11 cellular contexts compared by ENCODE assay signal in genomic region chr18:13641551-13642439, GRCh38.
A peak's percentile ranks its signal among the peaks of the same experiment; 100 is the strongest.
DNase-seq lines count a peak whose midpoint lies in the region; ATAC-seq, FAIRE-seq and TF ChIP-seq lines count a peak whose summit lies in the region.
"Had no signal": no experiment of that assay in that cellular context is flagged by ENCODE, and none has a peak within 500 bp of the region (broad histone marks: within the 10 kb centered on the region; RNA-seq: fewer than 3 reads in every experiment).

No MANE protein-coding gene starts in this region.

- H3K36me3 Mint-ChIP-seq in astrocyte (ENCODE audit: low read depth, unreplicated experiment) (no peaks in the 10 kb centered on the region), chondrocyte (ENCODE audit: low read depth) (peaks cover 11% of the 10 kb centered on the region)
- no peaks in the 10 kb centered on the region for H3K36me3 Mint-ChIP-seq in natural killer cell treated with Interleukin-12 subunit alpha and Interleukin-12 subunit beta and Interleukin-15 and Interleukin-18, amount 100 ng/mL, for 72 hours
- peaks cover 1 to 2% of the 10 kb centered on the region in 2 donors for H3K36me3 Mint-ChIP-seq in activated T-cell treated with anti-CD3 and anti-CD28 coated beads, Interleukin-2, amount 50 U/mL, for 72 hours (ENCODE audit: insufficient read depth in 2 of 2)

- H3K36me3 ChIP-seq in astrocyte (ENCODE audit: insufficient read depth, low read length) (no peaks in the 10 kb centered on the region), thyroid gland (peaks cover 0 to 6% of the 10 kb centered on the region in 2 donors)

- no peaks in the 10 kb centered on the region for H4K20me1 ChIP-seq in astrocyte (ENCODE audit: insufficient read depth, low read length)

- H3K4me3 ChIP-seq in astrocyte (ENCODE audit: insufficient read depth, low read depth, low read length) (peak overlapping the region; percentile 39), thyroid gland (replicated peaks in 1 of 3) (peak overlapping the region in 2 of 3 donors; percentile 13 to 25)
- H3K4me3 ChIP-seq: PC-9 had no signal

- no peak for FAIRE-seq in astrocyte (lab: Jason Lieb, UNC)

- H3K27ac Mint-ChIP-seq in astrocyte (ENCODE audit: unreplicated experiment): no peak overlapping the region
- peak overlapping the region in 1 of 2 donors; percentile 16 for H3K27ac Mint-ChIP-seq in natural killer cell treated with Interleukin-12 subunit alpha and Interleukin-12 subunit beta and Interleukin-15 and Interleukin-18, amount 100 ng/mL, for 72 hours
- H3K27ac Mint-ChIP-seq in activated T-cell treated with anti-CD3 and anti-CD28 coated beads, Interleukin-2, amount 50 U/mL, for 72 hours: no peak overlapping the region
- H3K27ac Mint-ChIP-seq in chondrocyte (ENCODE audit: unreplicated experiment): no peak overlapping the region

- ATAC-seq in Right ventricle myocardium superior (ENCODE audit: poor library complexity) (peak; percentile 67), HG02588 (IDR thresholded peaks at IDR 0.05; ENCODE audit: unreplicated experiment) (no peak)
- ATAC-seq in natural killer cell treated with Interleukin-12 subunit alpha and Interleukin-12 subunit beta and Interleukin-15 and Interleukin-18, amount 100 ng/mL, for 72 hours: peak; percentile 76 to 80
- no peak for ATAC-seq in activated T-cell treated with anti-CD3 and anti-CD28 coated beads, Interleukin-2, amount 50 U/mL, for 72 hours (replicated peaks in 1 of 2)
- ATAC-seq: HCT116 had no signal

- 28 to 38% methylated on average over 48 to 60 of the region's 84 CpGs for WGBS in thyroid gland, 2 donors

- H3K27me3 ChIP-seq in astrocyte (ENCODE audit: insufficient read depth, low read length) (peaks cover 11% of the 10 kb centered on the region), thyroid gland (no peaks in the 10 kb centered on the region)

- DNase-seq in astrocyte (ENCODE audit: low read depth) (no peak), Right ventricle myocardium superior (peak; percentile 70), thyroid gland (peak; percentile 55 to 56), NAMALWA (ENCODE audit: low spot score) (no peak), chondrocyte (ENCODE audit: low spot score) (no peak)
- no peak for DNase-seq in natural killer cell treated with Interleukin-12 subunit alpha and Interleukin-12 subunit beta and Interleukin-15 and Interleukin-18, amount 100 ng/mL, for 72 hours (ENCODE audit: low spot score)
- DNase-seq in activated T-cell treated with anti-CD3 and anti-CD28 coated beads, Interleukin-2, amount 50 U/mL, for 72 hours: no peak
- DNase-seq: NCI-H1417, PC-9 had no signal

- H3K27ac ChIP-seq in astrocyte (ENCODE audit: low read depth, low read length) (no peak overlapping the region), thyroid gland (peak overlapping the region; percentile 38 to 83 (median 58))
- H3K27ac ChIP-seq: PC-9 had no signal

- no peak for TF ChIP-seq CTCF in astrocyte (IDR thresholded peaks at IDR 0.05; ENCODE audit: insufficient read depth, low read depth, low read length)
- peak in 2 of 6 experiments; percentile 6 to 20 for TF ChIP-seq CTCF in thyroid gland (IDR thresholded peaks at IDR 0.05)
- TF ChIP-seq CTCF in chondrocyte (IDR thresholded peaks at IDR 0.05): no peak

- intact Hi-C loops in Right ventricle myocardium superior (cut with DNase I): no loop called here
- intact Hi-C loops in thyroid gland (cut with DNase I): no loop called here

- TF ChIP-seq POLR2A in thyroid gland (IDR thresholded peaks at IDR 0.05): no peak

- no peak overlapping the region for H3K9ac ChIP-seq in astrocyte (ENCODE audit: low read length)

- H3K9me3 ChIP-seq in astrocyte (ENCODE audit: insufficient read depth, low read depth, low read length): no peaks in the 10 kb centered on the region
- no peaks in the 10 kb centered on the region for H3K9me3 ChIP-seq in thyroid gland

- no peaks in the 10 kb centered on the region for H3K4me1 ChIP-seq in astrocyte (ENCODE audit: insufficient read depth, low read length)
- H3K4me1 ChIP-seq in thyroid gland: peaks cover 7 to 20% of the 10 kb centered on the region in 2 donors

- H3K4me2 ChIP-seq in astrocyte (ENCODE audit: low read length): peak overlapping the region; percentile 77
- H3K4me2 ChIP-seq: PC-9 had no signal

- peak overlapping the region; percentile 52 for H2AFZ ChIP-seq in astrocyte (ENCODE audit: low read depth, low read length)
- H2AFZ ChIP-seq: PC-9 had no signal

- H3K79me2 ChIP-seq in astrocyte (ENCODE audit: insufficient read depth, low read length): no peaks in the 10 kb centered on the region

- peaks cover 2% of the 10 kb centered on the region for H3K4me1 Mint-ChIP-seq in astrocyte (ENCODE audit: low read depth, unreplicated experiment)
- H3K4me1 Mint-ChIP-seq in natural killer cell treated with Interleukin-12 subunit alpha and Interleukin-12 subunit beta and Interleukin-15 and Interleukin-18, amount 100 ng/mL, for 72 hours (ENCODE audit: low read depth in 2 of 2): peaks cover 9 to 10% of the 10 kb centered on the region in 2 donors
- no peaks in the 10 kb centered on the region for H3K4me1 Mint-ChIP-seq in activated T-cell treated with anti-CD3 and anti-CD28 coated beads, Interleukin-2, amount 50 U/mL, for 72 hours (ENCODE audit: low read depth)
- peaks cover 4% of the 10 kb centered on the region for H3K4me1 Mint-ChIP-seq in chondrocyte (ENCODE audit: low read depth)

- peaks cover 9% of the 10 kb centered on the region for H3K27me3 Mint-ChIP-seq in astrocyte (ENCODE audit: low read depth, unreplicated experiment)
- H3K27me3 Mint-ChIP-seq in natural killer cell treated with Interleukin-12 subunit alpha and Interleukin-12 subunit beta and Interleukin-15 and Interleukin-18, amount 100 ng/mL, for 72 hours: peaks cover 0 to 4% of the 10 kb centered on the region in 2 donors
- no peaks in the 10 kb centered on the region for H3K27me3 Mint-ChIP-seq in activated T-cell treated with anti-CD3 and anti-CD28 coated beads, Interleukin-2, amount 50 U/mL, for 72 hours (ENCODE audit: low read depth)
- no peaks in the 10 kb centered on the region for H3K27me3 Mint-ChIP-seq in chondrocyte (ENCODE audit: low read depth)

- H3K9me3 Mint-ChIP-seq in astrocyte (ENCODE audit: unreplicated experiment) (peaks cover 7% of the 10 kb centered on the region), chondrocyte (ENCODE audit: low read depth) (no peaks in the 10 kb centered on the region)
- no peaks in the 10 kb centered on the region for H3K9me3 Mint-ChIP-seq in natural killer cell treated with Interleukin-12 subunit alpha and Interleukin-12 subunit beta and Interleukin-15 and Interleukin-18, amount 100 ng/mL, for 72 hours
- peaks cover 0 to 2% of the 10 kb centered on the region in 2 donors for H3K9me3 Mint-ChIP-seq in activated T-cell treated with anti-CD3 and anti-CD28 coated beads, Interleukin-2, amount 50 U/mL, for 72 hours

- H3K4me3 Mint-ChIP-seq in astrocyte (ENCODE audit: unreplicated experiment) (no peak overlapping the region), chondrocyte (ENCODE audit: unreplicated experiment) (no peak overlapping the region)
- peak overlapping the region; percentile 44 for H3K4me3 Mint-ChIP-seq in natural killer cell treated with Interleukin-12 subunit alpha and Interleukin-12 subunit beta and Interleukin-15 and Interleukin-18, amount 100 ng/mL, for 72 hours
- no peak overlapping the region for H3K4me3 Mint-ChIP-seq in activated T-cell treated with anti-CD3 and anti-CD28 coated beads, Interleukin-2, amount 50 U/mL, for 72 hours

Comparison
In these comparisons a context has a peak if more than half of its experiments do, and no peak if none do; other contexts are left out.
1. DNase-seq: peak in Right ventricle myocardium superior (single experiment) and thyroid gland (2 of 2); none in astrocyte (single experiment), natural killer cell treated with Interleukin-12 subunit alpha and Interleukin-12 subunit beta and Interleukin-15 and Interleukin-18, amount 100 ng/mL, for 72 hours (single experiment), NAMALWA (single experiment), activated T-cell treated with anti-CD3 and anti-CD28 coated beads, Interleukin-2, amount 50 U/mL, for 72 hours (0 of 2) and chondrocyte (single experiment).
2. ATAC-seq: peak in Right ventricle myocardium superior (single experiment) and natural killer cell treated with Interleukin-12 subunit alpha and Interleukin-12 subunit beta and Interleukin-15 and Interleukin-18, amount 100 ng/mL, for 72 hours (2 of 2); none in activated T-cell treated with anti-CD3 and anti-CD28 coated beads, Interleukin-2, amount 50 U/mL, for 72 hours (0 of 2) and HG02588 (single experiment).